9 cellular contexts compared by ENCODE assay signal in genomic region chr12:105820407-105821140, GRCh38.
DNase-seq lines count a peak whose midpoint lies in the region; ATAC-seq and TF ChIP-seq lines count a peak whose summit lies in the region.
"Had no signal": no experiment of that assay in that cellular context is flagged by ENCODE, and none has a peak within 500 bp of the region (broad histone marks: within the 10 kb centered on the region; RNA-seq: fewer than 3 reads in every experiment).

No MANE protein-coding gene starts in this region.

- H3K36me3 ChIP-seq in right lobe of liver (no peaks in the 10 kb centered on the region), tibial nerve (no peaks in the 10 kb centered on the region)

- TF ChIP-seq POLR2A in right lobe of liver (IDR thresholded peaks at IDR 0.05) (no peak), tibial nerve (IDR thresholded peaks at IDR 0.05) (no peak)

- H3K4me1 ChIP-seq in right lobe of liver (peaks cover 0 to 10% (median 2%) of the 10 kb centered on the region in 4 donors), tibial nerve (peaks cover 0 to 39% (median 15%) of the 10 kb centered on the region in 4 donors)

- H3K4me3 Mint-ChIP-seq in CD14-positive monocyte = peak overlapping the region in 1 of 2 donors; percentile 28

- H3K27me3 Mint-ChIP-seq in CD14-positive monocyte (ENCODE audit: low read depth in 3 of 3) = peaks cover 2 to 4% (median 2%) of the 10 kb centered on the region in 3 donors

- no peaks in the 10 kb centered on the region for H3K9me3 ChIP-seq in right lobe of liver
- no peaks in the 10 kb centered on the region for H3K9me3 ChIP-seq in tibial nerve

- intact Hi-C loops in right lobe of liver (cut with DNase I) = no loop called here
- intact Hi-C loops in CD14-positive monocyte (cut with micrococcal nuclease) = no loop called here

- peaks cover 45% of the 10 kb centered on the region for H3K4me1 Mint-ChIP-seq in CD14-positive monocyte

- ATAC-seq in right lobe of liver (peak; percentile 68 to 87 (median 78)), HG02588 (IDR thresholded peaks at IDR 0.05; ENCODE audit: unreplicated experiment) (no peak), GM21515 (IDR thresholded peaks at IDR 0.05; ENCODE audit: unreplicated experiment) (no peak)

- H3K27me3 ChIP-seq in right lobe of liver (no peaks in the 10 kb centered on the region), tibial nerve (no peaks in the 10 kb centered on the region)

- H3K36me3 Mint-ChIP-seq in CD14-positive monocyte = no peaks in the 10 kb centered on the region

- TF ChIP-seq EP300 in tibial nerve (IDR thresholded peaks at IDR 0.05) = peak; percentile 64 to 92

- peak overlapping the region in 3 of 7 donors; percentile 1 to 69 (median 13) for H3K27ac Mint-ChIP-seq in CD14-positive monocyte
- H3K27ac Mint-ChIP-seq: progenitor cell of endocrine pancreas had no signal

- DNase-seq in MV-4-11 (lab: John Stamatoyannopoulos, UW) = peak; percentile 79
- peak; percentile 34 for DNase-seq in dedifferentiated amniotic fluid mesenchymal stem cell (ENCODE audit: extremely low spot score)
- DNase-seq in right lobe of liver = peak in 1 of 3 donors; percentile 51
- peak; percentile 33 to 78 for DNase-seq in tibial nerve (ENCODE audit: low spot score in 2 of 2)
- DNase-seq in CD14-positive monocyte (ENCODE audit: low spot score) = no peak
- DNase-seq: T1000 had no signal

- H3K9me3 Mint-ChIP-seq in CD14-positive monocyte = peaks cover 0 to 7% (median 3%) of the 10 kb centered on the region in 7 donors

- H3K27ac ChIP-seq in right lobe of liver = no peak overlapping the region
- H3K27ac ChIP-seq in tibial nerve = peak overlapping the region in 2 of 4 donors; percentile 49 to 73

- no peak overlapping the region for H3K4me3 ChIP-seq in right lobe of liver
- no peak overlapping the region for H3K4me3 ChIP-seq in tibial nerve

- TF ChIP-seq CTCF in right lobe of liver (IDR thresholded peaks at IDR 0.05) (no peak), tibial nerve (IDR thresholded peaks at IDR 0.05) (no peak), CD14-positive monocyte (IDR thresholded peaks at IDR 0.05) (no peak)

- WGBS in right lobe of liver (ENCODE audit: insufficient coverage, low coverage, low lambda C conversion rate, missing lambda C conversion rate) = 24% methylated on average over 3 of the region's 5 CpGs
- WGBS in tibial nerve, 2 donors = 22 to 26% methylated on average over 5 of the region's 5 CpGs

Comparison
In these comparisons a context has a peak if more than half of its experiments do, and no peak if none do; other contexts are left out.
1. ATAC-seq: peak in right lobe of liver (4 of 4); none in HG02588 (single experiment) and GM21515 (single experiment).